In the genomic region with DNA sequence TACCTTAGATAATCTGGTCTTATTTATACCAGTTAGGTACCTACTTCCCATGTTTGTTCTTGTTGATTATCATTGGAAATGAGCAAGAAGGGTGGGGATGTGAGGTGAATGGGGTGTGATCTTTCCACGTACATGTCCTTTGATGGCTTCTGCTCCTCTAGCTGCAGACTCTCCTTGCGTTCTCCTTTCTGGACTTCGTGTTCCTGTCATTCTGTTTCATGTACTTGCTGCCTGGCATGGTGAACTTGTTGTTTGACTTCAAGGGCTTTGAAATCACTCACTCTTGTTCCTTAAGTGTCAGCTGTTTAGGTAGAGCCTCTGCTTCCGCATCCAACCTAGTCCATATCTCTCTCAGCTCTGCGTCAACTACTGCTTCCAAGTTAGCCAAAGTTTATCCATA, we compare ENCODE assay signal across 18 cellular contexts.
"Had no signal": no experiment of that assay in that cellular context is flagged by ENCODE, and none has a peak within 500 bp of the region (broad histone marks: within the 10 kb centered on the region; RNA-seq: fewer than 3 reads in every experiment).

No MANE protein-coding gene starts in this region.

- H3K27ac Mint-ChIP-seq: activated naive CD8-positive, alpha-beta T cell treated with anti-CD3 and anti-CD28 coated beads for 36 hours; activated T-helper 1 cell treated with anti-CD3 and anti-CD28 coated beads, Interleukin-12 subunit alpha, Interleukin-12 subunit beta, Interleukin-2, Interleukin-4 antibody, amounts not matched to agents 30 ng/mL and 10 ng/mL and 1 ng/mL, durations not matched to agents 14 hours and 24 hours and 36 hours; dendritic cell treated with granulocyte-macrophage colony-stimulating factor and Interleukin-4, amounts not matched to agents 40 ng/mL and 50 ng/mL, for 4 days; natural killer cell treated with Interleukin-12 subunit alpha and Interleukin-12 subunit beta and Interleukin-15 and Interleukin-18, amount 100 ng/mL, for 72 hours; progenitor cell of endocrine pancreas had no signal

- H3K36me3 Mint-ChIP-seq: natural killer cell treated with Interleukin-12 subunit alpha and Interleukin-12 subunit beta and Interleukin-15 and Interleukin-18, amount 100 ng/mL, for 72 hours had no signal

- H3K36me3 ChIP-seq: brain microvascular endothelial cell, left lung, tibial nerve had no signal

- H3K9me3 Mint-ChIP-seq: activated CD4-positive, alpha-beta T cell treated with anti-CD3 and anti-CD28 coated beads, Interleukin-2, amount 10 ng/mL, durations not matched to agents 7 days and 5 days; activated naive CD8-positive, alpha-beta T cell treated with anti-CD3 and anti-CD28 coated beads for 36 hours; activated T-helper 1 cell treated with anti-CD3 and anti-CD28 coated beads, Interleukin-12 subunit alpha, Interleukin-12 subunit beta, Interleukin-2, Interleukin-4 antibody, amounts not matched to agents 30 ng/mL and 10 ng/mL and 1 ng/mL, durations not matched to agents 14 hours and 24 hours and 36 hours; dendritic cell treated with granulocyte-macrophage colony-stimulating factor and Interleukin-4, amounts not matched to agents 40 ng/mL and 50 ng/mL, for 4 days; natural killer cell treated with Interleukin-12 subunit alpha and Interleukin-12 subunit beta and Interleukin-15 and Interleukin-18, amount 100 ng/mL, for 72 hours had no signal

- H3K27me3 Mint-ChIP-seq: activated CD4-positive, alpha-beta T cell treated with anti-CD3 and anti-CD28 coated beads, Interleukin-2, amount 10 ng/mL, durations not matched to agents 7 days and 5 days; activated naive CD8-positive, alpha-beta T cell treated with anti-CD3 and anti-CD28 coated beads for 36 hours; progenitor cell of endocrine pancreas had no signal

- H3K27me3 ChIP-seq: brain microvascular endothelial cell had no signal

- H3K27ac ChIP-seq: brain microvascular endothelial cell, left lung had no signal

- DNase-seq: activated CD4-positive, alpha-beta T cell treated with anti-CD3 and anti-CD28 coated beads, Interleukin-2, amount 10 ng/mL, durations not matched to agents 7 days and 5 days; activated CD4-positive, CD25-positive, alpha-beta regulatory T cell; activated naive CD8-positive, alpha-beta T cell treated with anti-CD3 and anti-CD28 coated beads for 36 hours; amygdala; brain microvascular endothelial cell; effector memory CD4-positive, alpha-beta T cell; islet precursor cell; left lung; mesendoderm; nucleus accumbens; stimulated activated CD4-positive, alpha-beta T cell treated with anti-CD3 and anti-CD28 coated beads, Interleukin-1b, Interleukin-23, amount 100 ng/mL, for 48 hours; SW 1271 had no signal

- H3K9me3 ChIP-seq: left lung, tibial nerve had no signal

- H3K4me3 ChIP-seq: left lung, tibial nerve had no signal

- H3K4me3 Mint-ChIP-seq: activated CD4-positive, alpha-beta T cell treated with anti-CD3 and anti-CD28 coated beads, Interleukin-2, amount 10 ng/mL, durations not matched to agents 7 days and 5 days; activated naive CD8-positive, alpha-beta T cell treated with anti-CD3 and anti-CD28 coated beads for 36 hours; activated T-helper 1 cell treated with anti-CD3 and anti-CD28 coated beads, Interleukin-12 subunit alpha, Interleukin-12 subunit beta, Interleukin-2, Interleukin-4 antibody, amounts not matched to agents 30 ng/mL and 10 ng/mL and 1 ng/mL, durations not matched to agents 14 hours and 24 hours and 36 hours; dendritic cell treated with granulocyte-macrophage colony-stimulating factor and Interleukin-4, amounts not matched to agents 40 ng/mL and 50 ng/mL, for 4 days; natural killer cell treated with Interleukin-12 subunit alpha and Interleukin-12 subunit beta and Interleukin-15 and Interleukin-18, amount 100 ng/mL, for 72 hours had no signal

- ATAC-seq: left lung; natural killer cell treated with Interleukin-12 subunit alpha and Interleukin-12 subunit beta and Interleukin-15 and Interleukin-18, amount 100 ng/mL, for 72 hours; sciatic nerve had no signal
